ENCODE assay signal across 8 cellular contexts in genomic region chr12:46209914-46210834, GRCh38. TPM values are rescaled to one million over a fixed set of nuclear protein-coding genes. Genes with fewer than 3 reads are reported as not detected.
DNase-seq lines count a peak whose midpoint lies in the region; ATAC-seq and TF ChIP-seq lines count a peak whose summit lies in the region.

No MANE protein-coding gene starts in this region.

- POLR2A ChIA-PET in HEK293T (lab: Yijun Ruan, JAX), result no interaction called here

- CTCF ChIA-PET in HEK293T (lab: Yijun Ruan, JAX), result no interaction called here

- intact Hi-C loops in left ventricle myocardium superior (cut with micrococcal nuclease), result loop anchor here (10.0 kb wide), 1 partner anchor 55 kb away; the partner anchor contains the start of gene SLC38A1

- ATAC-seq in GM18502 (IDR thresholded peaks at IDR 0.05; ENCODE audit: poor library complexity, unreplicated experiment), result peak; percentile 71
- ATAC-seq in HG02938 (IDR thresholded peaks at IDR 0.05; ENCODE audit: unreplicated experiment), result peak; percentile 44
- ATAC-seq in left ventricle myocardium superior, result peak; percentile 87

- peak; percentile 16 for DNase-seq in NCI-H2227 (lab: John Stamatoyannopoulos, UW; ENCODE audit: unreplicated experiment)
- DNase-seq in activated T-cell treated with anti-CD3 and anti-CD28 coated beads for 48 hours (ENCODE audit: low read depth), result peak; percentile 62
- DNase-seq in left ventricle myocardium superior, result peak; percentile 73
- peak; percentile 76 for DNase-seq in stimulated activated CD4-positive, alpha-beta T cell treated with anti-CD3 and anti-CD28 coated beads, Interleukin-2, amount 100 ng/mL, for 4 hours (ENCODE audit: low read depth)
- DNase-seq in HEK293T (ENCODE audit: extremely low spot score), result no peak
- DNase-seq in GM19240 (ENCODE audit: insufficient read length, low spot score), result no peak

TF ChIP-seq in HEK293T, 16 proteins besides CTCF, POLR2A, EP300 and RAD21:
- TF ChIP-seq LEF1 (IDR thresholded peaks at IDR 0.05; ENCODE audit: borderline replicate concordance), result no peak
- no peak for TF ChIP-seq CTBP1 (IDR thresholded peaks at IDR 0.05; ENCODE audit: borderline replicate concordance)
- TF ChIP-seq ZNF384 (IDR thresholded peaks at IDR 0.05), result no peak
- no peak for TF ChIP-seq PKNOX1 (IDR thresholded peaks at IDR 0.05)
- no peak for TF ChIP-seq FOXM1 (IDR thresholded peaks at IDR 0.05; ENCODE audit: borderline replicate concordance)
- TF ChIP-seq HDGF (IDR thresholded peaks at IDR 0.05; ENCODE audit: borderline replicate concordance), result no peak
- TF ChIP-seq ARNT (IDR thresholded peaks at IDR 0.05), result no peak
- TF ChIP-seq FOXA1 (IDR thresholded peaks at IDR 0.05), result no peak
- no peak for TF ChIP-seq FOXK2 (IDR thresholded peaks at IDR 0.05)
- no peak for TF ChIP-seq SP1 (IDR thresholded peaks at IDR 0.05)
- no peak for TF ChIP-seq SUZ12 (IDR thresholded peaks at IDR 0.05)
- no peak for TF ChIP-seq NFRKB (IDR thresholded peaks at IDR 0.05)
- no peak for TF ChIP-seq L3MBTL2 (conservative IDR thresholded peaks at IDR 0.05)
- TF ChIP-seq BHLHE40 (IDR thresholded peaks at IDR 0.05; ENCODE audit: borderline replicate concordance), result no peak
- no peak for TF ChIP-seq ELF4 (IDR thresholded peaks at IDR 0.05)
- no peak for TF ChIP-seq TARDBP (IDR thresholded peaks at IDR 0.05)

RNA-seq across cellular contexts. Expression of gene SLC38A1, which starts 58.7 kb away (rescaled TPM):
- 161 TPM for total RNA-seq in left ventricle myocardium superior

Comparison
In these comparisons a context has a peak if more than half of its experiments do, and no peak if none do; other contexts are left out.
1. DNase-seq: peak in NCI-H2227 (single experiment), activated T-cell treated with anti-CD3 and anti-CD28 coated beads for 48 hours (single experiment), left ventricle myocardium superior (single experiment) and stimulated activated CD4-positive, alpha-beta T cell treated with anti-CD3 and anti-CD28 coated beads, Interleukin-2, amount 100 ng/mL, for 4 hours (single experiment); none in HEK293T (single experiment) and GM19240 (single experiment).
2. Peak in every context shown above with its lines, with median percentiles within 50 percentile points of each other: ATAC-seq.